Comparison of ENCODE assay signal across 11 cellular contexts in genomic region chr3:194166682-194167479, GRCh38. TPM values are rescaled to one million over a fixed set of nuclear protein-coding genes. Genes with fewer than 3 reads are reported as not detected.
A peak's percentile ranks its signal among the peaks of the same experiment; 100 is the strongest.
DNase-seq lines count a peak whose midpoint lies in the region; ATAC-seq and TF ChIP-seq lines count a peak whose summit lies in the region.
"Had no signal": no experiment of that assay in that cellular context is flagged by ENCODE, and none has a peak within 500 bp of the region (broad histone marks: within the 10 kb centered on the region; RNA-seq: fewer than 3 reads in every experiment).

No MANE protein-coding gene starts in this region.

- H3K4me1 ChIP-seq in lower lobe of right lung (peaks cover 23% of the 10 kb centered on the region), aorta (ENCODE audit: control insufficient read depth in 1 of 2, insufficient read depth in 2 of 2, low read length in 2 of 2) (peaks cover 0 to 4% of the 10 kb centered on the region in 2 donors)

- peak overlapping the region; percentile 14 for H3K27ac ChIP-seq in lower lobe of right lung
- H3K27ac ChIP-seq in aorta (ENCODE audit: low read depth in 1 of 2, low read length in 2 of 2), result no peak overlapping the region

- DNase-seq in NCI-H2227 treated with DMSO at 0.1 percent for 48 hours (lab: John Stamatoyannopoulos, UW) (peak; percentile 13), NCI-H2227 (lab: John Stamatoyannopoulos, UW; ENCODE audit: unreplicated experiment) (no peak), cardiac fibroblast (ENCODE audit: low read depth in 2 of 2) (peak; percentile 8 to 65), lower lobe of right lung (no peak), aorta (no peak), LoVo (ENCODE audit: low spot score) (no peak), erythroblast (lab: John Stamatoyannopoulos, UW) (no peak), NCI-H1105 (lab: John Stamatoyannopoulos, UW) (no peak)
- DNase-seq: activated T-cell treated with anti-CD3 and anti-CD28 coated beads for 4 hours; foreskin melanocyte; stimulated activated naive CD8-positive, alpha-beta T cell treated with anti-CD3 and anti-CD28 coated beads, Interleukin-15, Interleukin-2, amounts not matched to agents 100 U/mL and 50 U/mL, for 24 hours had no signal

- intact Hi-C loops in lower lobe of right lung (cut with DNase I), result no loop called here
- intact Hi-C loops in aorta (cut with DNase I), result no loop called here

- TF ChIP-seq CTCF in cardiac fibroblast (IDR thresholded peaks at IDR 0.05; ENCODE audit: low read depth, low read length), result no peak
- no peak for TF ChIP-seq CTCF in lower lobe of right lung (IDR thresholded peaks at IDR 0.05)

- 20 to 22% methylated on average over 16 of the region's 16 CpGs for WGBS in aorta, 2 donors

- H3K36me3 ChIP-seq in lower lobe of right lung (no peaks in the 10 kb centered on the region), aorta (ENCODE audit: control insufficient read depth in 1 of 2, insufficient read depth in 2 of 2, low read length in 1 of 2) (no peaks in the 10 kb centered on the region)

- TF ChIP-seq POLR2A in erythroblast (IDR thresholded peaks at IDR 0.05; ENCODE audit: low read length), result no peak

- no peak overlapping the region for H3K4me3 ChIP-seq in cardiac fibroblast (replicated peaks in 1 of 2; ENCODE audit: low read depth in 2 of 2, low read length in 2 of 2)
- no peak overlapping the region for H3K4me3 ChIP-seq in lower lobe of right lung
- H3K4me3 ChIP-seq in aorta (ENCODE audit: low read length in 2 of 2), result no peak overlapping the region

- no peaks in the 10 kb centered on the region for H3K9me3 ChIP-seq in lower lobe of right lung
- no peaks in the 10 kb centered on the region for H3K9me3 ChIP-seq in aorta (ENCODE audit: control insufficient read depth, low read length)

- H3K27me3 ChIP-seq in lower lobe of right lung (ENCODE audit: low read depth) (peaks cover 3% of the 10 kb centered on the region), aorta (ENCODE audit: control insufficient read depth in 1 of 2, insufficient read depth in 2 of 2, low read length in 1 of 2) (peaks cover 0 to 5% of the 10 kb centered on the region in 2 donors)

- ATAC-seq in lower lobe of right lung, result peak; percentile 58 to 64
- ATAC-seq in aorta (ENCODE audit: low FRiP score), result peak; percentile 63
- ATAC-seq: stimulated activated naive CD8-positive, alpha-beta T cell treated with anti-CD3 and anti-CD28 coated beads, Interleukin-15, Interleukin-2, amounts not matched to agents 100 U/mL and 50 U/mL, for 24 hours had no signal

RNA-seq across cellular contexts. Expression of gene HES1, which starts 30.9 kb away (rescaled TPM):
- 29.5 TPM for total RNA-seq in lower lobe of right lung
- 10 to 100 TPM; 37.8 to 51.9 TPM for total RNA-seq in aorta
- polyA plus RNA-seq in aorta, result 10 to 100 TPM; 22.5 to 28.2 TPM

Comparison
In these comparisons a context has a peak if more than half of its experiments do, and no peak if none do; other contexts are left out.
1. DNase-seq: peak in NCI-H2227 treated with DMSO at 0.1 percent for 48 hours (single experiment) and cardiac fibroblast (2 of 2); none in NCI-H2227 (single experiment), lower lobe of right lung (single experiment), aorta (0 of 2), LoVo (single experiment), erythroblast (0 of 2) and NCI-H1105 (single experiment).